8 cellular contexts compared by ENCODE assay signal in genomic region chr1:174022080-174022975, GRCh38.
DNase-seq lines count a peak whose midpoint lies in the region; ATAC-seq lines count a peak whose summit lies in the region.

RC3H1 (minus strand) TSS chr1:174022357; CDS start chr1:173992985, 29,372 bp downstream.

- DNase-seq in AG08396 (ENCODE audit: low spot score): peak; percentile 90
- peak; percentile 66 to 90 for DNase-seq in NCI-H446 (lab: John Stamatoyannopoulos, UW)
- DNase-seq in activated CD4-positive, CD25-positive, alpha-beta regulatory T cell treated with anti-CD3 and anti-CD28 coated beads, Interleukin-2, amount 50 U/mL, for 16 hours (ENCODE audit: low read depth, low spot score): peak; percentile 75
- DNase-seq in central memory CD4-positive, alpha-beta T cell: peak; percentile 81
- DNase-seq in islet precursor cell: peak; percentile 94
- peak; percentile 79 to 85 (median 81) for DNase-seq in stimulated activated CD4-positive, alpha-beta T cell treated with anti-CD3 and anti-CD28 coated beads, Interleukin-12 subunit alpha, Interleukin-12 subunit beta, amount 100 ng/mL, for 48 hours (ENCODE audit: low read depth in 2 of 3, low spot score in 1 of 3)

- ATAC-seq in GM18909 (IDR thresholded peaks at IDR 0.05; ENCODE audit: poor library complexity, unreplicated experiment) (peak; percentile 89), HG03159 (IDR thresholded peaks at IDR 0.05; ENCODE audit: unreplicated experiment) (peak; percentile 86)

Comparison
In these comparisons a context has a peak if more than half of its experiments do, and no peak if none do; other contexts are left out.
1. Peak in every context shown above with its lines: DNase-seq and ATAC-seq.